In genomic region chr20:3681352-3681930, GRCh38 we compare ENCODE assay signal across 14 cellular contexts. TPM values are rescaled to one million over a fixed set of nuclear protein-coding genes. Genes with fewer than 3 reads are reported as not detected.
A peak's percentile ranks its signal among the peaks of the same experiment; 100 is the strongest.
DNase-seq lines count a peak whose midpoint lies in the region; ATAC-seq, FAIRE-seq and TF ChIP-seq lines count a peak whose summit lies in the region.
"Had no signal": no experiment of that assay in that cellular context is flagged by ENCODE, and none has a peak within 500 bp of the region (broad histone marks: within the 10 kb centered on the region; RNA-seq: fewer than 3 reads in every experiment).

No MANE protein-coding gene starts in this region.

- no peak overlapping the region for H3K27ac ChIP-seq in HepG2 (ENCODE audit: extremely low read length, insufficient read depth, low read length)
- no peak overlapping the region for H3K27ac ChIP-seq in skeletal muscle tissue (ENCODE audit: low read depth, low read length)

- no peak overlapping the region for H2AFZ ChIP-seq in HepG2 (ENCODE audit: low read length)

- no peak for FAIRE-seq in HepG2 (lab: Jason Lieb, UNC)
- FAIRE-seq: D721Med, keratinocyte had no signal

- H3K4me2 ChIP-seq in HepG2 (ENCODE audit: low read depth, low read length) = peak overlapping the region; percentile 46

- H3K79me2 ChIP-seq in HepG2 (ENCODE audit: insufficient read depth, low read length) = no peaks in the 10 kb centered on the region

- intact Hi-C loops in HepG2 (cut with micrococcal nuclease; ENCODE audit: unreplicated experiment) = no loop called here

- no peak overlapping the region for H3K27ac Mint-ChIP-seq in chondrocyte (ENCODE audit: unreplicated experiment)
- H3K27ac Mint-ChIP-seq: activated T-helper 1 cell treated with anti-CD3 and anti-CD28 coated beads, Interleukin-12 subunit alpha, Interleukin-12 subunit beta, Interleukin-2, Interleukin-4 antibody, amounts not matched to agents 30 ng/mL and 10 ng/mL and 1 ng/mL, durations not matched to agents 14 hours and 24 hours and 36 hours had no signal

- no peak for TF ChIP-seq CTCF in chondrocyte (IDR thresholded peaks at IDR 0.05)
- TF ChIP-seq CTCF in HepG2 (CRISPR knock-in tag; IDR thresholded peaks at IDR 0.05) = no peak

- H3K9me3 ChIP-seq in HepG2 (ENCODE audit: low read length) = no peaks in the 10 kb centered on the region
- H3K9me3 ChIP-seq in skeletal muscle tissue (ENCODE audit: control insufficient read depth in 3 of 3, low read length in 3 of 3) = no peaks in the 10 kb centered on the region

- peak overlapping the region; percentile 59 for H3K4me3 ChIP-seq in H7 (ENCODE audit: insufficient read depth, low read depth, low read length)
- no peak overlapping the region; a peak in 1 of 6 replicates for H3K4me3 ChIP-seq in HepG2 (replicated peaks in 1 of 3; ENCODE audit: insufficient read depth in 1 of 3, low read depth in 2 of 3, low read length in 3 of 3)
- H3K4me3 ChIP-seq in skeletal muscle tissue (ENCODE audit: low read length in 3 of 3) = peak overlapping the region; percentile 46 to 67 (median 66)

- BruUV-seq in HepG2 (replicated peaks; lab: Mats Ljungman, UMichigan) = no TSS peak

- H3K36me3 ChIP-seq in H7 (replicated peaks; ENCODE audit: control insufficient read depth, insufficient read depth, low read length) (no peaks in the 10 kb centered on the region), HepG2 (replicated peaks in 1 of 2; ENCODE audit: control insufficient read depth in 1 of 2, insufficient read depth in 2 of 2, low read length in 2 of 2) (no peaks in the 10 kb centered on the region), skeletal muscle tissue (ENCODE audit: control insufficient read depth in 3 of 3, insufficient read depth in 3 of 3, low read length in 3 of 3) (no peaks in the 10 kb centered on the region)

- H3K36me3 Mint-ChIP-seq in chondrocyte (ENCODE audit: low read depth) = no peaks in the 10 kb centered on the region

- peaks cover 39% of the 10 kb centered on the region for H3K4me1 Mint-ChIP-seq in chondrocyte (ENCODE audit: low read depth)

- H3K9me3 Mint-ChIP-seq in chondrocyte (ENCODE audit: low read depth) = no peaks in the 10 kb centered on the region
- H3K9me3 Mint-ChIP-seq: activated T-helper 1 cell treated with anti-CD3 and anti-CD28 coated beads, Interleukin-12 subunit alpha, Interleukin-12 subunit beta, Interleukin-2, Interleukin-4 antibody, amounts not matched to agents 30 ng/mL and 10 ng/mL and 1 ng/mL, durations not matched to agents 14 hours and 24 hours and 36 hours had no signal

- no peak for TF ChIP-seq POLR2A in HepG2 (IDR thresholded peaks at IDR 0.05; ENCODE audit: insufficient read depth in 1 of 2, low read depth in 2 of 2, low read length in 2 of 2)

- no peak for DNase-seq in H7
- DNase-seq in chondrocyte (ENCODE audit: low spot score) = no peak
- no peak for DNase-seq in HepG2 (ENCODE audit: low spot score)
- DNase-seq in NCI-H446 (lab: John Stamatoyannopoulos, UW) = no peak
- no peak for DNase-seq in activated naive CD4-positive, alpha-beta T cell treated with Interleukin-2 at 50 U/mL for 16 hours
- DNase-seq: effector CD8-positive, alpha-beta T cell; NCI-H1048 had no signal

- peaks cover 13% of the 10 kb centered on the region for H3K27me3 ChIP-seq in H7 (ENCODE audit: control insufficient read depth, insufficient read depth, low read length)
- peaks cover 36 to 81% of the 10 kb centered on the region in 2 experiments for H3K27me3 ChIP-seq in HepG2 (ENCODE audit: control insufficient read depth in 1 of 2, insufficient read depth in 2 of 2, low read length in 2 of 2)
- peaks cover 8 to 14% (median 13%) of the 10 kb centered on the region in 3 donors for H3K27me3 ChIP-seq in skeletal muscle tissue (ENCODE audit: control insufficient read depth in 3 of 3, insufficient read depth in 3 of 3, low read length in 3 of 3)

- H4K20me1 ChIP-seq in HepG2 (ENCODE audit: insufficient read depth, low read length) = no peaks in the 10 kb centered on the region

- WGBS in HepG2 (ENCODE audit: low lambda C conversion rate) = 58% methylated on average over 19 of the region's 32 CpGs

- H3K27me3 Mint-ChIP-seq in chondrocyte (ENCODE audit: low read depth) = peaks cover under 1% of the 10 kb centered on the region

- H3K4me1 ChIP-seq in HepG2 (ENCODE audit: insufficient read depth, low read length) (0 out of 2 replicates have a peak, but pooled peaks cover 9% of the 10 kb centered on the region), skeletal muscle tissue (ENCODE audit: control insufficient read depth in 3 of 3, insufficient read depth in 3 of 3, low read length in 3 of 3) (peaks cover 16 to 20% (median 19%) of the 10 kb centered on the region in 3 donors)

- in situ Hi-C loops in HepG2 (cut with HindIII; ENCODE audit: extremely low pct_ligation_motif_present, low pct_unique_long_range_greater_than_20kb) = no loop called here

- TF ChIP-seq EP300 in HepG2 (IDR thresholded peaks at IDR 0.05; ENCODE audit: low read depth in 2 of 2, low read length in 2 of 2) (no peak), HepG2 (CRISPR knock-in tag; IDR thresholded peaks at IDR 0.05; ENCODE audit: borderline replicate concordance) (no peak)

- POLR2A ChIA-PET in HepG2 (lab: Yijun Ruan, JAX) = no interaction called here

- CTCF ChIA-PET in HepG2 (lab: Yijun Ruan, JAX; ENCODE audit: low intra/inter-chr PET ratio, low total read pairs) = no interaction called here

- no peak for TF ChIP-seq RAD21 in HepG2 (CRISPR knock-in tag; IDR thresholded peaks at IDR 0.05)

- H3K9ac ChIP-seq in HepG2 (ENCODE audit: insufficient read depth, low read depth, low read length) (no peak overlapping the region), skeletal muscle tissue (ENCODE audit: low read depth in 1 of 3, low read length in 3 of 3) (peak overlapping the region; percentile 12 to 66 (median 53))

- peak overlapping the region; percentile 68 for H3K4me3 Mint-ChIP-seq in chondrocyte (ENCODE audit: unreplicated experiment)
- H3K4me3 Mint-ChIP-seq: activated T-helper 1 cell treated with anti-CD3 and anti-CD28 coated beads, Interleukin-12 subunit alpha, Interleukin-12 subunit beta, Interleukin-2, Interleukin-4 antibody, amounts not matched to agents 30 ng/mL and 10 ng/mL and 1 ng/mL, durations not matched to agents 14 hours and 24 hours and 36 hours had no signal

- ATAC-seq in HepG2 = no peak; the same call in 2 of the 3 replicates
- no peak for ATAC-seq in GM21381 (IDR thresholded peaks at IDR 0.05; ENCODE audit: unreplicated experiment)
- no peak for ATAC-seq in GM18502 (IDR thresholded peaks at IDR 0.05; ENCODE audit: poor library complexity, unreplicated experiment)

RNA-seq across cellular contexts. Expression of gene ADAM33, which starts 0.4 kb away (rescaled TPM):
- 3.3 and 5.5 TPM in 2 replicates for total RNA-seq in H7 (2014; rRNA removed; shearing (Covaris generic))
- total RNA-seq in chondrocyte = 4.1 to 13.1 TPM (median 12.2 TPM) in 3 replicates
- not detected in 2 replicates for total RNA-seq in HepG2 (2016; rRNA removed; fragmentation: Illumina TruSeq; extraction: Trizol)
- total RNA-seq in HepG2 (2016; cell fraction: cytosol; rRNA removed; fragmentation: Illumina TruSeq; extraction: Trizol; ENCODE audit: low read depth) = not detected in 2 replicates
- total RNA-seq in HepG2 (2016; cell fraction: insoluble cytoplasmic fraction; rRNA removed; fragmentation: Illumina TruSeq; extraction: Trizol) = not detected in 2 replicates
- total RNA-seq in HepG2 (2016; cell fraction: membrane; rRNA removed; fragmentation: Illumina TruSeq; extraction: Trizol) = not detected in 2 replicates
- total RNA-seq in HepG2 (2016; cell fraction: nucleus; rRNA removed; fragmentation: Illumina TruSeq; extraction: Trizol) = not detected in 2 replicates
- not detected in 2 replicates for polyA plus RNA-seq in HepG2 (2011; rRNA removed)
- polyA plus RNA-seq in HepG2 (2011; cell fraction: cytosol; rRNA removed) = not detected in 2 replicates
- polyA plus RNA-seq in HepG2 (2011; cell fraction: nucleus; rRNA removed) = 0.03 TPM in 1 of 2 replicates, not detected in the other
- not detected in 2 replicates for polyA plus RNA-seq in HepG2 (2012)
- not detected in 2 replicates for polyA plus RNA-seq in HepG2 (2016; cell fraction: cytosol; fragmentation: Illumina TruSeq; extraction: Trizol; ENCODE audit: low read depth)
- not detected in 2 replicates for polyA plus RNA-seq in HepG2 (2016; cell fraction: insoluble cytoplasmic fraction; fragmentation: Illumina TruSeq; extraction: Trizol; ENCODE audit: low read depth)
- not detected in 2 replicates for polyA plus RNA-seq in HepG2 (2016; cell fraction: membrane; fragmentation: Illumina TruSeq; extraction: Trizol; ENCODE audit: low read depth)
- polyA plus RNA-seq in HepG2 (2016; cell fraction: nucleus; fragmentation: Illumina TruSeq; extraction: Trizol; ENCODE audit: insufficient read depth, low read depth) = not detected in 2 replicates
- not detected in 2 replicates for polyA minus RNA-seq in HepG2 (2011; rRNA and poly(A)+ RNA removed; ENCODE audit: low replicate concordance)
- not detected in 2 replicates for polyA minus RNA-seq in HepG2 (2011; cell fraction: cytosol; rRNA and poly(A)+ RNA removed)
- polyA minus RNA-seq in HepG2 (2011; cell fraction: nucleus; rRNA and poly(A)+ RNA removed) = not detected in 2 replicates
- total RNA-seq in skeletal muscle tissue = 30.8 TPM
- total RNA-seq: activated T-helper 1 cell treated with anti-CD3 and anti-CD28 coated beads, Interleukin-12 subunit alpha, Interleukin-12 subunit beta, Interleukin-2, Interleukin-4 antibody, amounts not matched to agents 30 ng/mL and 10 ng/mL and 1 ng/mL, durations not matched to agents 14 hours and 24 hours and 36 hours had no signal
- polyA plus RNA-seq: keratinocyte had no signal

RNA-seq across cellular contexts. Expression of gene GFRA4, which starts 18.2 kb away (rescaled TPM):
- not detected in 2 replicates for total RNA-seq in H7 (2014; rRNA removed; shearing (Covaris generic))
- total RNA-seq in chondrocyte (not detected in 3 replicates), HepG2 (2016; rRNA removed; fragmentation: Illumina TruSeq; extraction: Trizol) (not detected in 2 replicates), skeletal muscle tissue (not detected)
- not detected in 2 replicates for total RNA-seq in HepG2 (2016; cell fraction: cytosol; rRNA removed; fragmentation: Illumina TruSeq; extraction: Trizol; ENCODE audit: low read depth)
- not detected in 2 replicates for total RNA-seq in HepG2 (2016; cell fraction: insoluble cytoplasmic fraction; rRNA removed; fragmentation: Illumina TruSeq; extraction: Trizol)
- total RNA-seq in HepG2 (2016; cell fraction: membrane; rRNA removed; fragmentation: Illumina TruSeq; extraction: Trizol) = not detected in 2 replicates
- not detected in 2 replicates for total RNA-seq in HepG2 (2016; cell fraction: nucleus; rRNA removed; fragmentation: Illumina TruSeq; extraction: Trizol)
- not detected in 2 replicates for polyA plus RNA-seq in HepG2 (2011; rRNA removed)
- not detected in 2 replicates for polyA plus RNA-seq in HepG2 (2011; cell fraction: cytosol; rRNA removed)
- not detected in 2 replicates for polyA plus RNA-seq in HepG2 (2011; cell fraction: nucleus; rRNA removed)
- polyA plus RNA-seq in HepG2 (2012) = not detected in 2 replicates
- not detected in 2 replicates for polyA plus RNA-seq in HepG2 (2016; cell fraction: cytosol; fragmentation: Illumina TruSeq; extraction: Trizol; ENCODE audit: low read depth)
- polyA plus RNA-seq in HepG2 (2016; cell fraction: insoluble cytoplasmic fraction; fragmentation: Illumina TruSeq; extraction: Trizol; ENCODE audit: low read depth) = not detected in 2 replicates
- polyA plus RNA-seq in HepG2 (2016; cell fraction: membrane; fragmentation: Illumina TruSeq; extraction: Trizol; ENCODE audit: low read depth) = not detected in 2 replicates
- not detected in 2 replicates for polyA plus RNA-seq in HepG2 (2016; cell fraction: nucleus; fragmentation: Illumina TruSeq; extraction: Trizol; ENCODE audit: insufficient read depth, low read depth)
- polyA minus RNA-seq in HepG2 (2011; rRNA and poly(A)+ RNA removed; ENCODE audit: low replicate concordance) = not detected in 2 replicates
- not detected in 2 replicates for polyA minus RNA-seq in HepG2 (2011; cell fraction: cytosol; rRNA and poly(A)+ RNA removed)
- not detected in 2 replicates for polyA minus RNA-seq in HepG2 (2011; cell fraction: nucleus; rRNA and poly(A)+ RNA removed)
- total RNA-seq: activated T-helper 1 cell treated with anti-CD3 and anti-CD28 coated beads, Interleukin-12 subunit alpha, Interleukin-12 subunit beta, Interleukin-2, Interleukin-4 antibody, amounts not matched to agents 30 ng/mL and 10 ng/mL and 1 ng/mL, durations not matched to agents 14 hours and 24 hours and 36 hours; subcutaneous adipose tissue had no signal
- polyA plus RNA-seq: keratinocyte had no signal

RNA-seq across cellular contexts. Expression of gene SIGLEC1, which starts 31.0 kb away (rescaled TPM):
- not detected in 2 replicates for total RNA-seq in H7 (2014; rRNA removed; shearing (Covaris generic))
- total RNA-seq in chondrocyte = 0.08 TPM in 1 of 3 replicates, not detected in the others
- not detected in 2 replicates for total RNA-seq in HepG2 (2016; rRNA removed; fragmentation: Illumina TruSeq; extraction: Trizol)
- total RNA-seq in HepG2 (2016; cell fraction: cytosol; rRNA removed; fragmentation: Illumina TruSeq; extraction: Trizol; ENCODE audit: low read depth) = not detected in 2 replicates
- not detected in 2 replicates for total RNA-seq in HepG2 (2016; cell fraction: insoluble cytoplasmic fraction; rRNA removed; fragmentation: Illumina TruSeq; extraction: Trizol)
- total RNA-seq in HepG2 (2016; cell fraction: membrane; rRNA removed; fragmentation: Illumina TruSeq; extraction: Trizol) = not detected in 2 replicates
- total RNA-seq in HepG2 (2016; cell fraction: nucleus; rRNA removed; fragmentation: Illumina TruSeq; extraction: Trizol) = not detected in 2 replicates
- 0.01 TPM in 1 of 2 replicates, not detected in the other for polyA plus RNA-seq in HepG2 (2011; rRNA removed)
- not detected in 2 replicates for polyA plus RNA-seq in HepG2 (2011; cell fraction: cytosol; rRNA removed)
- 0.03 and 0.10 TPM in 2 replicates for polyA plus RNA-seq in HepG2 (2011; cell fraction: nucleus; rRNA removed)
- polyA plus RNA-seq in HepG2 (2012) = 0.01 TPM in 1 of 2 replicates, not detected in the other
- polyA plus RNA-seq in HepG2 (2016; cell fraction: cytosol; fragmentation: Illumina TruSeq; extraction: Trizol; ENCODE audit: low read depth) = not detected in 2 replicates
- polyA plus RNA-seq in HepG2 (2016; cell fraction: insoluble cytoplasmic fraction; fragmentation: Illumina TruSeq; extraction: Trizol; ENCODE audit: low read depth) = not detected in 2 replicates
- polyA plus RNA-seq in HepG2 (2016; cell fraction: membrane; fragmentation: Illumina TruSeq; extraction: Trizol; ENCODE audit: low read depth) = not detected in 2 replicates
- polyA plus RNA-seq in HepG2 (2016; cell fraction: nucleus; fragmentation: Illumina TruSeq; extraction: Trizol; ENCODE audit: insufficient read depth, low read depth) = not detected in 2 replicates
- 0.05 TPM in 1 of 2 replicates, not detected in the other for polyA minus RNA-seq in HepG2 (2011; rRNA and poly(A)+ RNA removed; ENCODE audit: low replicate concordance)
- not detected in 2 replicates for polyA minus RNA-seq in HepG2 (2011; cell fraction: cytosol; rRNA and poly(A)+ RNA removed)
- under 0.01 TPM in 1 of 2 replicates, not detected in the other for polyA minus RNA-seq in HepG2 (2011; cell fraction: nucleus; rRNA and poly(A)+ RNA removed)
- 2.1 TPM for total RNA-seq in skeletal muscle tissue
- total RNA-seq: activated T-helper 1 cell treated with anti-CD3 and anti-CD28 coated beads, Interleukin-12 subunit alpha, Interleukin-12 subunit beta, Interleukin-2, Interleukin-4 antibody, amounts not matched to agents 30 ng/mL and 10 ng/mL and 1 ng/mL, durations not matched to agents 14 hours and 24 hours and 36 hours had no signal
- polyA plus RNA-seq: keratinocyte had no signal

RNA-seq across cellular contexts. Expression of gene HSPA12B, which starts 51.0 kb away (rescaled TPM):
- 0.97 and 2.4 TPM in 2 replicates for total RNA-seq in H7 (2014; rRNA removed; shearing (Covaris generic))
- total RNA-seq in chondrocyte = 0.10 to 0.26 TPM in 2 of 3 replicates, not detected in the other
- total RNA-seq in HepG2 (2016; rRNA removed; fragmentation: Illumina TruSeq; extraction: Trizol) = not detected in 2 replicates
- not detected in 2 replicates for total RNA-seq in HepG2 (2016; cell fraction: cytosol; rRNA removed; fragmentation: Illumina TruSeq; extraction: Trizol; ENCODE audit: low read depth)
- not detected in 2 replicates for total RNA-seq in HepG2 (2016; cell fraction: insoluble cytoplasmic fraction; rRNA removed; fragmentation: Illumina TruSeq; extraction: Trizol)
- total RNA-seq in HepG2 (2016; cell fraction: membrane; rRNA removed; fragmentation: Illumina TruSeq; extraction: Trizol) = not detected in 2 replicates
- not detected in 2 replicates for total RNA-seq in HepG2 (2016; cell fraction: nucleus; rRNA removed; fragmentation: Illumina TruSeq; extraction: Trizol)
- polyA plus RNA-seq in HepG2 (2011; rRNA removed) = 0.01 TPM in 2 replicates
- 0.03 and 0.04 TPM in 2 replicates for polyA plus RNA-seq in HepG2 (2011; cell fraction: cytosol; rRNA removed)
- 0.14 and 0.17 TPM in 2 replicates for polyA plus RNA-seq in HepG2 (2011; cell fraction: nucleus; rRNA removed)
- 0.90 and 1.9 TPM in 2 replicates for polyA plus RNA-seq in HepG2 (2012)
- not detected in 2 replicates for polyA plus RNA-seq in HepG2 (2016; cell fraction: cytosol; fragmentation: Illumina TruSeq; extraction: Trizol; ENCODE audit: low read depth)
- not detected in 2 replicates for polyA plus RNA-seq in HepG2 (2016; cell fraction: insoluble cytoplasmic fraction; fragmentation: Illumina TruSeq; extraction: Trizol; ENCODE audit: low read depth)
- polyA plus RNA-seq in HepG2 (2016; cell fraction: membrane; fragmentation: Illumina TruSeq; extraction: Trizol; ENCODE audit: low read depth) = not detected in 2 replicates
- not detected in 2 replicates for polyA plus RNA-seq in HepG2 (2016; cell fraction: nucleus; fragmentation: Illumina TruSeq; extraction: Trizol; ENCODE audit: insufficient read depth, low read depth)
- polyA minus RNA-seq in HepG2 (2011; rRNA and poly(A)+ RNA removed; ENCODE audit: low replicate concordance) = 0.10 TPM in 1 of 2 replicates, not detected in the other
- polyA minus RNA-seq in HepG2 (2011; cell fraction: cytosol; rRNA and poly(A)+ RNA removed) = not detected in 2 replicates
- polyA minus RNA-seq in HepG2 (2011; cell fraction: nucleus; rRNA and poly(A)+ RNA removed) = 0.13 TPM in 1 of 2 replicates, not detected in the other
- total RNA-seq in skeletal muscle tissue = 14.6 TPM
- total RNA-seq: activated T-helper 1 cell treated with anti-CD3 and anti-CD28 coated beads, Interleukin-12 subunit alpha, Interleukin-12 subunit beta, Interleukin-2, Interleukin-4 antibody, amounts not matched to agents 30 ng/mL and 10 ng/mL and 1 ng/mL, durations not matched to agents 14 hours and 24 hours and 36 hours had no signal
- polyA plus RNA-seq: keratinocyte had no signal

Comparison
In these comparisons a context has a peak if more than half of its experiments do, and no peak if none do; other contexts are left out.
1. H3K4me3 ChIP-seq: peak in H7 (single experiment) and skeletal muscle tissue (3 of 3); none in HepG2 (0 of 3).